In the genomic region with DNA sequence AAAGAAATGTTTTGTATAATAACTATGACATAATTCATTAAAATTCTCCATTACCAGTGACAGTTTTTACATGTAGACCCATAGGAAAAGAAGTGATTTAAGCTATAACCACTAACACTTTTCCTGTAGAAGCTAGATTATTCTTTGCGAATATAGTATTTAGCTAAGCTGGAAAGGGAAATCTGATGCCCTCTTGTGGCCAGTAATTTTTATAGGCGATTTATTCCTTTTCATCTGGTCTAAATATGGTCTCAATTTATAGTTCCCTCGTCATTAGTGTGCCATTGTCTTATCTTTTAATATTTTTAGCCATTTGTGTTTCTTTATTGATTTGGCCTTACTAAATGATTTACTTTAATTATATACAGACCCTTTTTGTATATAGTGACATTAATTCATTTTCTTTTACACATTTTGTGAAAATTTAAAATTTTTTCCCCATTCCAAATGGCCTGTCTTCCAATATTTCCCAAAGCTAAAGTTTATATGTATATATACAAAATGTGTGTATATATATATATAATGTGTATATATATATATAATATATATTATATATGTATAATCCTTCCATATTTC, we compare ENCODE assay signal across 10 cellular contexts. TPM values are rescaled to one million over a fixed set of nuclear protein-coding genes. Genes with fewer than 3 reads are reported as not detected.
A peak's percentile ranks its signal among the peaks of the same experiment; 100 is the strongest.
DNase-seq lines count a peak whose midpoint lies in the region; ATAC-seq and TF ChIP-seq lines count a peak whose summit lies in the region.
"Had no signal": no experiment of that assay in that cellular context is flagged by ENCODE, and none has a peak within 500 bp of the region (broad histone marks: within the 10 kb centered on the region; RNA-seq: fewer than 3 reads in every experiment).

No MANE protein-coding gene starts in this region.

- no peak overlapping the region for H3K27ac Mint-ChIP-seq in activated T-helper 17 cell treated with anti-CD3 and anti-CD28 coated beads, Interleukin-2, amount 50 U/mL, for 72 hours
- H3K27ac Mint-ChIP-seq: activated B cell treated with CpG ODN at 0.5 μM for 24 hours had no signal

- no peaks in the 10 kb centered on the region; the same call in 1 of the 2 replicates for H3F3A ChIP-seq in OCI-LY1 (ENCODE audit: insufficient read depth, low read length)

- no peaks in the 10 kb centered on the region for H3K79me2 ChIP-seq in OCI-LY1 (ENCODE audit: insufficient read depth, low read length)

- no peak overlapping the region for H3K4me2 ChIP-seq in OCI-LY1 (ENCODE audit: low read length)

- DNase-seq in DMS79 treated with DMSO at 0.1 percent for 48 hours (lab: John Stamatoyannopoulos, UW) (peak; percentile 57), HS-27A (ENCODE audit: low read depth) (peak; percentile 11), dorsolateral prefrontal cortex (no peak), mucosa of gallbladder (ENCODE audit: low spot score) (peak; percentile 36), activated T-cell treated with anti-CD3 and anti-CD28 coated beads for 4 hours (no peak)
- DNase-seq: activated B cell treated with CpG ODN at 0.5 μM for 24 hours had no signal

- H4K20me1 ChIP-seq in OCI-LY1 (ENCODE audit: insufficient read depth, low read length): no peaks in the 10 kb centered on the region

- H3K4me3 ChIP-seq in OCI-LY1 (ENCODE audit: low read depth, low read length, poor library complexity, severe bottlenecking): no peak overlapping the region
- H3K4me3 ChIP-seq in dorsolateral prefrontal cortex: no peak overlapping the region
- H3K4me3 ChIP-seq: skin epidermis had no signal

- H3K4me1 Mint-ChIP-seq in activated T-helper 17 cell treated with anti-CD3 and anti-CD28 coated beads, Interleukin-2, amount 50 U/mL, for 72 hours: no peaks in the 10 kb centered on the region
- H3K4me1 Mint-ChIP-seq: activated B cell treated with CpG ODN at 0.5 μM for 24 hours had no signal

- no peak overlapping the region for H3K27ac ChIP-seq in OCI-LY1 (ENCODE audit: low read depth, low read length, poor library complexity, severe bottlenecking)
- no peak overlapping the region for H3K27ac ChIP-seq in dorsolateral prefrontal cortex
- H3K27ac ChIP-seq: skin epidermis had no signal

- no peak overlapping the region for H3K4me3 Mint-ChIP-seq in activated T-helper 17 cell treated with anti-CD3 and anti-CD28 coated beads, Interleukin-2, amount 50 U/mL, for 72 hours
- H3K4me3 Mint-ChIP-seq: activated B cell treated with CpG ODN at 0.5 μM for 24 hours had no signal

- no peak for ATAC-seq in GM21526 (IDR thresholded peaks at IDR 0.05; ENCODE audit: low FRiP score, unreplicated experiment)
- no peak for ATAC-seq in activated T-helper 17 cell treated with anti-CD3 and anti-CD28 coated beads, Interleukin-2, amount 50 U/mL, for 72 hours (replicated peaks)

- no peaks in the 10 kb centered on the region for H3K27me3 ChIP-seq in OCI-LY1 (ENCODE audit: insufficient read depth, low read length)
- no peaks in the 10 kb centered on the region for H3K27me3 ChIP-seq in dorsolateral prefrontal cortex

- intact Hi-C loops in dorsolateral prefrontal cortex (cut with DNase I): loop anchor here (5.0 to 10.0 kb wide), 2 partner anchors 199 to 201 kb away; no protein-coding TSS in a partner anchor

- H3K27me3 Mint-ChIP-seq in activated T-helper 17 cell treated with anti-CD3 and anti-CD28 coated beads, Interleukin-2, amount 50 U/mL, for 72 hours: no peaks in the 10 kb centered on the region

- H3K9ac ChIP-seq in OCI-LY1 (ENCODE audit: low read length): no peak overlapping the region

- no peaks in the 10 kb centered on the region for H3K9me3 ChIP-seq in OCI-LY1 (ENCODE audit: low read length)

- TF ChIP-seq CTCF in OCI-LY1 (IDR thresholded peaks at IDR 0.05; ENCODE audit: low read length) (peak; percentile 64), dorsolateral prefrontal cortex (IDR thresholded peaks at IDR 0.05 in 54 of 56, conservative IDR thresholded peaks at IDR 0.05 in 2 of 56; ENCODE audit: low read depth in 1 of 56, partially characterized antibody in 56 of 56) (peak; percentile 37 to 88 (median 71))

- no peaks in the 10 kb centered on the region for H3K9me2 ChIP-seq in OCI-LY1 (ENCODE audit: low read depth, low read length)

- H3K9me3 Mint-ChIP-seq in activated T-helper 17 cell treated with anti-CD3 and anti-CD28 coated beads, Interleukin-2, amount 50 U/mL, for 72 hours: no peaks in the 10 kb centered on the region
- H3K9me3 Mint-ChIP-seq: activated B cell treated with CpG ODN at 0.5 μM for 24 hours had no signal

- H2AFZ ChIP-seq in OCI-LY1 (ENCODE audit: low read length): no peak overlapping the region

- H3K4me1 ChIP-seq in OCI-LY1 (ENCODE audit: insufficient read depth, low read length, severe bottlenecking): no peaks in the 10 kb centered on the region

- no peaks in the 10 kb centered on the region for H3K36me3 ChIP-seq in OCI-LY1 (ENCODE audit: insufficient read depth, low read length)

- no peaks in the 10 kb centered on the region for H3K36me3 Mint-ChIP-seq in activated T-helper 17 cell treated with anti-CD3 and anti-CD28 coated beads, Interleukin-2, amount 50 U/mL, for 72 hours (ENCODE audit: low read depth)

RNA-seq across cellular contexts. Expression of gene BTG3, which starts 26.7 kb away (rescaled TPM):
- total RNA-seq in dorsolateral prefrontal cortex (10 to 100 TPM in 75 of 120 experiments, 1 to 10 TPM in 45; 4.1 to 28.8 (median 11.0) TPM), mucosa of gallbladder (15.5 TPM)
- 10 to 100 TPM; 39.8 to 64.6 TPM for total RNA-seq in activated T-helper 17 cell treated with anti-CD3 and anti-CD28 coated beads, Interleukin-2, amount 50 U/mL, for 72 hours

Comparison
In these comparisons a context has a peak if more than half of its experiments do, and no peak if none do; other contexts are left out.
1. DNase-seq: peak in DMS79 treated with DMSO at 0.1 percent for 48 hours (single experiment), HS-27A (single experiment) and mucosa of gallbladder (single experiment); none in dorsolateral prefrontal cortex (0 of 10) and activated T-cell treated with anti-CD3 and anti-CD28 coated beads for 4 hours (single experiment).